Comparison of ENCODE assay signal across 1 cellular context in genomic region chrX:1521459-1521956, GRCh38.
TF ChIP-seq lines count a peak whose summit lies in the region.

No MANE protein-coding gene starts in this region.

TF ChIP-seq in GM12878, 131 proteins besides CTCF, POLR2A, EP300 and RAD21 (continued from another document and continues in another):
- TF ChIP-seq ZBTB4 (CRISPR knock-in tag; IDR thresholded peaks at IDR 0.05) = no peak; the same call in 1 of the 2 replicates
- peak; percentile 95 for TF ChIP-seq TCF12 (IDR thresholded peaks at IDR 0.05; ENCODE audit: low read depth, low read length)
- peak in 1 of 2 experiments; percentile 64; a peak in 1 of 3 replicates for TF ChIP-seq EGR1 (IDR thresholded peaks at IDR 0.05; ENCODE audit: borderline replicate concordance in 1 of 2, low read depth in 2 of 2, low read length in 2 of 2)
- TF ChIP-seq RBBP5 (conservative IDR thresholded peaks at IDR 0.05) = no peak
- no peak for TF ChIP-seq JUND (IDR thresholded peaks at IDR 0.05; ENCODE audit: low read depth, low read length)
- peak; percentile 56 for TF ChIP-seq SMAD1 (IDR thresholded peaks at IDR 0.05; ENCODE audit: low read depth, partially characterized antibody)
- no peak for TF ChIP-seq RCOR1 (conservative IDR thresholded peaks at IDR 0.05; ENCODE audit: low read depth, low read length)
- no peak for TF ChIP-seq ZBTB33 (IDR thresholded peaks at IDR 0.05)
- TF ChIP-seq ATF2 (IDR thresholded peaks at IDR 0.05; ENCODE audit: low read length) = peak; percentile 85
- TF ChIP-seq MAX (IDR thresholded peaks at IDR 0.05; ENCODE audit: low read depth, low read length) = no peak
- peak in 1 of 2 experiments; percentile 84; a peak in 2 of 4 replicates for TF ChIP-seq SRF (IDR thresholded peaks at IDR 0.05; ENCODE audit: low read depth in 2 of 2, low read length in 2 of 2)
- peak; percentile 94 for TF ChIP-seq IRF4 (IDR thresholded peaks at IDR 0.05; ENCODE audit: low read depth, low read length)
- TF ChIP-seq SREBF2 (IDR thresholded peaks at IDR 0.05; ENCODE audit: low read length) = no peak
- TF ChIP-seq RELB (IDR thresholded peaks at IDR 0.05; ENCODE audit: low read depth) = peak; percentile 93
- no peak for TF ChIP-seq CHD4 (IDR thresholded peaks at IDR 0.05)
- peak; percentile 71; the same call in 1 of the 2 replicates for TF ChIP-seq POLR2AphosphoS5 (IDR thresholded peaks at IDR 0.05; ENCODE audit: low read length)
- TF ChIP-seq MTA3 (IDR thresholded peaks at IDR 0.05; ENCODE audit: borderline replicate concordance, low read length) = peak; percentile 93
- TF ChIP-seq POU2F2 (IDR thresholded peaks at IDR 0.05; ENCODE audit: borderline replicate concordance, low read depth, low read length) = peak; percentile 95
- TF ChIP-seq WRNIP1 (IDR thresholded peaks at IDR 0.05; ENCODE audit: borderline replicate concordance, low read depth, low read length) = no peak
- peak; percentile 39; the same call in 1 of the 2 replicates for TF ChIP-seq JUNB (IDR thresholded peaks at IDR 0.05)
- no peak for TF ChIP-seq TCF7 (IDR thresholded peaks at IDR 0.05; ENCODE audit: borderline replicate concordance)
- no peak for TF ChIP-seq ZNF217 (IDR thresholded peaks at IDR 0.05)
- no peak for TF ChIP-seq USF1 (IDR thresholded peaks at IDR 0.05; ENCODE audit: borderline replicate concordance, extremely low read length, insufficient read depth, low read depth, low read length)
- TF ChIP-seq IRF3 (IDR thresholded peaks at IDR 0.05) = no peak
- no peak for TF ChIP-seq YBX1 (IDR thresholded peaks at IDR 0.05)
- no peak for TF ChIP-seq SREBF1 (IDR thresholded peaks at IDR 0.05; ENCODE audit: low read length)
- TF ChIP-seq TBL1XR1 (IDR thresholded peaks at IDR 0.05; ENCODE audit: low read depth, low read length) = peak; percentile 98
- TF ChIP-seq STAT3 (IDR thresholded peaks at IDR 0.05; ENCODE audit: low read depth, low read length) = no peak
- no peak for TF ChIP-seq PRDM15 (CRISPR knock-in tag; IDR thresholded peaks at IDR 0.05)
- TF ChIP-seq SMC3 (IDR thresholded peaks at IDR 0.05; ENCODE audit: borderline replicate concordance, low read length) = no peak; the same call in 1 of the 2 replicates
- no peak for TF ChIP-seq CEBPZ (IDR thresholded peaks at IDR 0.05; ENCODE audit: low read depth, low read length)
- peak; percentile 97 to 98 for TF ChIP-seq BHLHE40 (IDR thresholded peaks at IDR 0.05; ENCODE audit: borderline replicate concordance in 1 of 2, low read depth in 2 of 2, low read length in 1 of 2)
- peak; percentile 77 for TF ChIP-seq DPF2 (IDR thresholded peaks at IDR 0.05)
- TF ChIP-seq SIN3A (IDR thresholded peaks at IDR 0.05; ENCODE audit: low read depth, low read length) = peak; percentile 79
- TF ChIP-seq RFX5 (IDR thresholded peaks at IDR 0.05; ENCODE audit: low read depth, low read length) = no peak
- TF ChIP-seq KLF5 (IDR thresholded peaks at IDR 0.05; ENCODE audit: partially characterized antibody) = peak; percentile 81
- no peak for TF ChIP-seq POLR2AphosphoS2 (IDR thresholded peaks at IDR 0.05; ENCODE audit: low read depth, low read length)
- peak; percentile 84 for TF ChIP-seq FOXK2 (IDR thresholded peaks at IDR 0.05)
- TF ChIP-seq BMI1 (IDR thresholded peaks at IDR 0.05; ENCODE audit: borderline replicate concordance) = peak; percentile 46; the same call in 1 of the 2 replicates
- TF ChIP-seq PKNOX1 (IDR thresholded peaks at IDR 0.05) = peak; percentile 94
- TF ChIP-seq SMAD5 (IDR thresholded peaks at IDR 0.05; ENCODE audit: low read depth) = no peak
